ENCODE assay signal across 7 cellular contexts in genomic region chr2:159712929-159713575, GRCh38.
A peak's percentile ranks its signal among the peaks of the same experiment; 100 is the strongest.
DNase-seq lines count a peak whose midpoint lies in the region; TF ChIP-seq lines count a peak whose summit lies in the region.

No MANE protein-coding gene starts in this region.

- 0 out of 2 replicates have a peak overlapping the region, but pooled peaks have one; percentile 70 for H2AFZ ChIP-seq in OCI-LY3 (ENCODE audit: low read depth, low read length)

- H3K4me3 ChIP-seq in GM12864 (ENCODE audit: low read depth, low read length) (peak overlapping the region; percentile 100), OCI-LY3 (ENCODE audit: low read length) (peak overlapping the region; percentile 98), mucosa of rectum (ENCODE audit: low read length in 2 of 2) (peak overlapping the region; percentile 95 to 99)
- peak overlapping the region; percentile 94 for H3K4me3 ChIP-seq in effector memory CD4-positive, alpha-beta T cell (ENCODE audit: insufficient read depth, low read depth, low read length, poor library complexity, severe bottlenecking)

- CTCF ChIA-PET in HEK293T (lab: Yijun Ruan, JAX): no interaction called here

- H3K4me1 ChIP-seq in OCI-LY3 (ENCODE audit: low read length): peaks cover 14% of the 10 kb centered on the region
- peaks cover 22% of the 10 kb centered on the region for H3K4me1 ChIP-seq in effector memory CD4-positive, alpha-beta T cell (ENCODE audit: control insufficient read depth, insufficient read depth, low read length, poor library complexity, severe bottlenecking)
- H3K4me1 ChIP-seq in mucosa of rectum (ENCODE audit: control insufficient read depth in 2 of 2, insufficient read depth in 2 of 2, low read length in 2 of 2): peaks cover 16 to 19% of the 10 kb centered on the region in 2 donors

- peaks cover 51% of the 10 kb centered on the region for H4K20me1 ChIP-seq in OCI-LY3 (ENCODE audit: insufficient read depth, low read length)

- POLR2A ChIA-PET in HEK293T (lab: Yijun Ruan, JAX): interaction anchor here (0.9 to 1.5 kb wide), 9 partner anchors 10 to 341 kb away, joined by 3 to 6 read pairs (median 4); no protein-coding TSS in a partner anchor

- TF ChIP-seq CTCF in GM12864 (IDR thresholded peaks at IDR 0.05; ENCODE audit: low read depth, low read length, missing control alignments) (no peak), OCI-LY3 (IDR thresholded peaks at IDR 0.05; ENCODE audit: low read depth, low read length) (no peak)

- H3K4me2 ChIP-seq in OCI-LY3 (ENCODE audit: low read length): peak overlapping the region; percentile 94

- H3K36me3 ChIP-seq in OCI-LY3 (replicated peaks; ENCODE audit: low read depth, low read length): peaks cover 29% of the 10 kb centered on the region
- H3K36me3 ChIP-seq in effector memory CD4-positive, alpha-beta T cell (ENCODE audit: control insufficient read depth, insufficient read depth, low read length): peaks cover 19% of the 10 kb centered on the region
- H3K36me3 ChIP-seq in mucosa of rectum (ENCODE audit: control insufficient read depth in 2 of 2, insufficient read depth in 2 of 2, low read length in 2 of 2): peaks cover 5% of the 10 kb centered on the region in 2 donors

- peak overlapping the region; percentile 77 for H3K27ac ChIP-seq in OCI-LY3 (ENCODE audit: low read length)
- H3K27ac ChIP-seq in effector memory CD4-positive, alpha-beta T cell (ENCODE audit: insufficient read depth, low read length, poor library complexity, severe bottlenecking): peak overlapping the region; percentile 95
- peak overlapping the region; percentile 99 for H3K27ac ChIP-seq in mucosa of rectum (ENCODE audit: low read depth in 2 of 2, low read length in 2 of 2)

- H3K9me3 ChIP-seq in OCI-LY3 (ENCODE audit: insufficient read depth, low read length) (no peaks in the 10 kb centered on the region), mucosa of rectum (ENCODE audit: control insufficient read depth in 2 of 2, low read length in 2 of 2) (no peaks in the 10 kb centered on the region)
- H3K9me3 ChIP-seq in effector memory CD4-positive, alpha-beta T cell (ENCODE audit: control insufficient read depth, low read length): no peaks in the 10 kb centered on the region

- H3K27me3 ChIP-seq in OCI-LY3 (ENCODE audit: low read depth, low read length): no peaks in the 10 kb centered on the region
- H3K27me3 ChIP-seq in effector memory CD4-positive, alpha-beta T cell (replicated peaks; ENCODE audit: control insufficient read depth, insufficient read depth, low read length, poor library complexity, severe bottlenecking): no peaks in the 10 kb centered on the region
- no peaks in the 10 kb centered on the region for H3K27me3 ChIP-seq in mucosa of rectum (ENCODE audit: control insufficient read depth in 2 of 2, insufficient read depth in 2 of 2, low read length in 2 of 2)

- peaks cover 58% of the 10 kb centered on the region for H3K79me2 ChIP-seq in OCI-LY3 (ENCODE audit: low read length)

- DNase-seq in GM12864 (ENCODE audit: low read depth) (no peak), HCEC 1CT (peak; percentile 18), NCI-H2029 (lab: John Stamatoyannopoulos, UW) (no peak), HEK293T (ENCODE audit: extremely low spot score) (no peak)
- DNase-seq in effector memory CD4-positive, alpha-beta T cell: peak in 2 of 3 donors; percentile 2 to 5

- H3K9ac ChIP-seq in OCI-LY3 (ENCODE audit: low read length) (peak overlapping the region; percentile 98), mucosa of rectum (ENCODE audit: low read depth in 1 of 2, low read length in 2 of 2) (peak overlapping the region; percentile 99 to 100)

TF ChIP-seq in HEK293T, 16 proteins besides CTCF, POLR2A, EP300 and RAD21:
- no peak for TF ChIP-seq SUZ12 (IDR thresholded peaks at IDR 0.05)

Comparison
In these comparisons a context has a peak if more than half of its experiments do, and no peak if none do; other contexts are left out.
1. DNase-seq: peak in HCEC 1CT (single experiment) and effector memory CD4-positive, alpha-beta T cell (2 of 3); none in GM12864 (single experiment), NCI-H2029 (single experiment) and HEK293T (single experiment).
2. Peak in every context shown above with its lines, with median percentiles within 50 percentile points of each other: H3K4me3 ChIP-seq and H3K27ac ChIP-seq.